Comparison of ENCODE assay signal across 13 cellular contexts in the genomic region with DNA sequence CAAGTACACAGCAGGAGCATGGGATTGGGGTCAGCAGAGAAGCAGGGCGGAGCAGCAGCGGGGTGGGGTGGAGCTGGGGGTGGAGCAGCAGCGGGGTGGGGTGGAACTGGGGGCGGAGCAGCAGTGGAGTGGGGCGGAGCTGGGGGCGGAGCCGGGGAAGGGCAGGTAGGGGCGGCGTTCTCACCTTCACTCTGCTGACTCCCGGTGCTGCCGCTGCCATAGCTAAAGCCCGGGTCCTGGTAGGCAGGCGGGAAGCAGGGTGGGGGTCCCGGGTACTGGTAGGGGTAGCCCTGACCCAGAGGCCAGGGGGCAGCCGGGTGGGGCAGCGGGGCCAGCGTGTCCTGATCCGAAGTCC. TPM values are rescaled to one million over a fixed set of nuclear protein-coding genes. Genes with fewer than 3 reads are reported as not detected.
DNase-seq lines count a peak whose midpoint lies in the region; ATAC-seq, FAIRE-seq and TF ChIP-seq lines count a peak whose summit lies in the region.
"Had no signal": no experiment of that assay in that cellular context is flagged by ENCODE, and none has a peak within 500 bp of the region (broad histone marks: within the 10 kb centered on the region; RNA-seq: fewer than 3 reads in every experiment).

No MANE protein-coding gene starts in this region.

- no peak overlapping the region for H2BK20ac ChIP-seq in IMR-90 (ENCODE audit: low read depth, low read length)

- H2BK5ac ChIP-seq in IMR-90 (ENCODE audit: low read depth, low read length, poor library complexity, severe bottlenecking) = no peak overlapping the region

- H3K27ac Mint-ChIP-seq in chondrocyte (ENCODE audit: unreplicated experiment) = no peak overlapping the region
- H3K27ac Mint-ChIP-seq: HFFc6 had no signal

- dilution Hi-C loops in IMR-90 (cut with HindIII; ENCODE audit: low sequenced_read_pairs, unreplicated experiment) = no loop called here

- H3K4me3 ChIP-seq in IMR-90 (ENCODE audit: insufficient read depth, low read depth, low read length) (no peak overlapping the region), small intestine (ENCODE audit: low read depth in 1 of 2, low read length in 2 of 2) (no peak overlapping the region)
- H3K4me3 ChIP-seq: left ventricle myocardium inferior had no signal

- TF ChIP-seq RAD21 in IMR-90 (IDR thresholded peaks at IDR 0.05; ENCODE audit: low read length) = no peak

- no peaks in the 10 kb centered on the region for H3K27me3 Mint-ChIP-seq in activated T-cell treated with anti-CD3 and anti-CD28 coated beads, Interleukin-2, amount 50 U/mL, for 4 hours (ENCODE audit: low read depth)
- no peaks in the 10 kb centered on the region for H3K27me3 Mint-ChIP-seq in chondrocyte (ENCODE audit: low read depth)

- DNase-seq in D341Med (ENCODE audit: low spot score) = peak; percentile 78
- no peak for DNase-seq in IMR-90
- DNase-seq in activated T-cell treated with anti-CD3 and anti-CD28 coated beads, Interleukin-2, amount 50 U/mL, for 4 hours = peak; percentile 30
- DNase-seq in small intestine = peak; percentile 64
- no peak for DNase-seq in OCI-M1 (lab: John Stamatoyannopoulos, UW)
- DNase-seq in chondrocyte (ENCODE audit: low spot score) = no peak
- DNase-seq: HFFc6, left ventricle myocardium inferior, NCI-H146, SHP77 had no signal

- H3K14ac ChIP-seq in IMR-90 (replicated peaks; ENCODE audit: low read depth, low read length) = no peak overlapping the region

- no peak for TF ChIP-seq CTCF in IMR-90 (conservative IDR thresholded peaks at IDR 0.05; ENCODE audit: low read depth, low read length)
- TF ChIP-seq CTCF in chondrocyte (IDR thresholded peaks at IDR 0.05) = no peak

- CTCF ChIA-PET in IMR-90 (lab: Yijun Ruan, JAX) = no interaction called here

- H3K4me1 ChIP-seq in IMR-90 (ENCODE audit: control insufficient read depth, insufficient read depth, low read length) (no peaks in the 10 kb centered on the region), small intestine (ENCODE audit: control insufficient read depth in 2 of 2, insufficient read depth in 1 of 2, low read depth in 1 of 2, low read length in 1 of 2) (no peaks in the 10 kb centered on the region)
- H3K4me1 ChIP-seq: left ventricle myocardium inferior, parathyroid adenoma had no signal

- WGBS in IMR-90 (ENCODE audit: extremely low coverage in 2 of 2, insufficient read length in 1 of 2), 2 experiments = 79% methylated on average over 5 of the region's 18 CpGs; no CpG with 5 or more reads in 1 of the 2 experiments
- 51 to 75% (median 60%) methylated on average over 13 to 18 of the region's 18 CpGs for WGBS in small intestine, 3 donors

- intact Hi-C loops in IMR-90 (cut with micrococcal nuclease) = no loop called here

- in situ Hi-C loops in IMR-90 (cut with MboI; ENCODE audit: low sequenced_read_pairs) = no loop called here

- H4K8ac ChIP-seq in IMR-90 (ENCODE audit: low read depth in 2 of 2, low read length in 2 of 2) = no peak overlapping the region

- no peak overlapping the region for H3K18ac ChIP-seq in IMR-90 (ENCODE audit: low read depth, low read length)

- H4K91ac ChIP-seq in IMR-90 (ENCODE audit: insufficient read depth, low read depth, low read length) = no peak overlapping the region

- POLR2A ChIA-PET in IMR-90 (lab: Charles Lee; ENCODE audit: unreplicated experiment) = no interaction called here

- no peak overlapping the region for H3K56ac ChIP-seq in IMR-90 (ENCODE audit: extremely low read depth, insufficient read depth, low read length)

- TF ChIP-seq POLR2A in IMR-90 (IDR thresholded peaks at IDR 0.05; ENCODE audit: low read depth, low read length) = no peak

- H3K23ac ChIP-seq in IMR-90 (ENCODE audit: low read depth, low read length) = no peak overlapping the region

- no peaks in the 10 kb centered on the region for H3K4me1 Mint-ChIP-seq in activated T-cell treated with anti-CD3 and anti-CD28 coated beads, Interleukin-2, amount 50 U/mL, for 4 hours (ENCODE audit: low read depth)
- no peaks in the 10 kb centered on the region for H3K4me1 Mint-ChIP-seq in chondrocyte (ENCODE audit: low read depth)

- no peak overlapping the region for H3K4me2 ChIP-seq in IMR-90 (ENCODE audit: low read depth, low read length)

- ATAC-seq in IMR-90 (ENCODE audit: low read depth) (0 out of 2 replicates have a peak, but pooled peaks have one; percentile 47), GM18868 (IDR thresholded peaks at IDR 0.05; ENCODE audit: unreplicated experiment) (no peak), GM21576 (IDR thresholded peaks at IDR 0.05; ENCODE audit: unreplicated experiment) (no peak)
- peak; percentile 73 to 74 for ATAC-seq in activated T-cell treated with anti-CD3 and anti-CD28 coated beads, Interleukin-2, amount 50 U/mL, for 4 hours

- no peak for FAIRE-seq in small intestine (lab: Jason Lieb, UNC)

- H3K9me3 Mint-ChIP-seq in activated T-cell treated with anti-CD3 and anti-CD28 coated beads, Interleukin-2, amount 50 U/mL, for 4 hours = no peaks in the 10 kb centered on the region
- H3K9me3 Mint-ChIP-seq in chondrocyte (ENCODE audit: low read depth) = no peaks in the 10 kb centered on the region
- H3K9me3 Mint-ChIP-seq: HFFc6 had no signal

- H3K36me3 ChIP-seq in IMR-90 (ENCODE audit: control insufficient read depth, insufficient read depth, low read length) (peaks cover 48% of the 10 kb centered on the region), small intestine (ENCODE audit: control insufficient read depth in 2 of 2, insufficient read depth in 2 of 2, low read length in 2 of 2) (peaks cover 2 to 15% of the 10 kb centered on the region in 2 donors)

- H2AFZ ChIP-seq in IMR-90 (replicated peaks; ENCODE audit: low read length, poor library complexity) = no peak overlapping the region
- H2AFZ ChIP-seq: parathyroid adenoma had no signal

- no TSS peak for BruUV-seq in IMR-90 (replicated peaks; lab: Mats Ljungman, UMichigan)

- H3K36me3 Mint-ChIP-seq in activated T-cell treated with anti-CD3 and anti-CD28 coated beads, Interleukin-2, amount 50 U/mL, for 4 hours (ENCODE audit: insufficient read depth) = peaks cover 4% of the 10 kb centered on the region
- H3K36me3 Mint-ChIP-seq in chondrocyte (ENCODE audit: low read depth) = peaks cover 3% of the 10 kb centered on the region

- peaks cover 18% of the 10 kb centered on the region for H4K20me1 ChIP-seq in IMR-90 (ENCODE audit: insufficient read depth, low read length)

- H2BK120ac ChIP-seq in IMR-90 (ENCODE audit: low read depth, low read length) = no peak overlapping the region

- no peak overlapping the region for H3K4ac ChIP-seq in IMR-90 (ENCODE audit: low read depth, low read length)

- H3K4me3 Mint-ChIP-seq in activated T-cell treated with anti-CD3 and anti-CD28 coated beads, Interleukin-2, amount 50 U/mL, for 4 hours = no peak overlapping the region
- H3K4me3 Mint-ChIP-seq in chondrocyte (ENCODE audit: unreplicated experiment) = no peak overlapping the region
- H3K4me3 Mint-ChIP-seq: HFFc6 had no signal

- H2BK15ac ChIP-seq in IMR-90 (ENCODE audit: low read depth, low read length) = no peak overlapping the region

- no peak overlapping the region for H2AK9ac ChIP-seq in IMR-90 (replicated peaks; ENCODE audit: low read depth, low read length, poor library complexity)

- H3K9me3 ChIP-seq in IMR-90 (ENCODE audit: control insufficient read depth, insufficient read depth, low read length) (no peaks in the 10 kb centered on the region), small intestine (ENCODE audit: control insufficient read depth, low read depth) (no peaks in the 10 kb centered on the region)
- H3K9me3 ChIP-seq: left ventricle myocardium inferior had no signal

- no peak overlapping the region for H3K9ac ChIP-seq in IMR-90 (ENCODE audit: low read depth, low read length)
- H3K9ac ChIP-seq: parathyroid adenoma had no signal

- H3K27me3 ChIP-seq in IMR-90 (ENCODE audit: control insufficient read depth, insufficient read depth, low read length) (no peaks in the 10 kb centered on the region), small intestine (ENCODE audit: control insufficient read depth in 2 of 2, insufficient read depth in 2 of 2, low read length in 2 of 2) (no peaks in the 10 kb centered on the region)

- no peak overlapping the region for H4K5ac ChIP-seq in IMR-90 (ENCODE audit: low read depth, low read length)

- no peak overlapping the region for H2AK5ac ChIP-seq in IMR-90 (ENCODE audit: low read depth, low read length)

- H3K9me1 ChIP-seq in IMR-90 (ENCODE audit: insufficient read depth, low read length) = peaks cover 9% of the 10 kb centered on the region

- peaks cover 12 to 19% of the 10 kb centered on the region in 2 experiments for H3K79me1 ChIP-seq in IMR-90 (ENCODE audit: low read depth in 1 of 2, low read length in 2 of 2)

- H3K27ac ChIP-seq in IMR-90 (ENCODE audit: insufficient read depth, low read length) = no peak overlapping the region
- H3K27ac ChIP-seq in small intestine (ENCODE audit: low read depth in 1 of 2, low read length in 1 of 2) = no peak overlapping the region
- H3K27ac ChIP-seq: left ventricle myocardium inferior, parathyroid adenoma had no signal

RNA-seq across cellular contexts. Expression of gene TAS1R3, which starts 6.7 kb away (rescaled TPM):
- total RNA-seq in IMR-90 (2012; rRNA removed) (under 0.01 TPM in 1 of 2 replicates, not detected in the other), chondrocyte (0.28 to 0.68 TPM (median 0.37 TPM) in 3 replicates)
- polyA plus RNA-seq in IMR-90 (2012; rRNA removed) (0.05 and 0.06 TPM in 2 replicates), small intestine (under 1 TPM; 0.33 to 0.81 (median 0.45) TPM)
- 0.04 TPM in 1 of 2 replicates, not detected in the other for polyA plus RNA-seq in IMR-90 (2012; cell fraction: cytosol; rRNA removed)
- 0.56 and 1.9 TPM in 2 replicates for polyA plus RNA-seq in IMR-90 (2012; cell fraction: nucleus; rRNA removed; ENCODE audit: low replicate concordance)
- total RNA-seq in activated T-cell treated with anti-CD3 and anti-CD28 coated beads, Interleukin-2, amount 50 U/mL, for 4 hours = under 1 TPM; 0.15 to 0.29 (median 0.19) TPM

RNA-seq across cellular contexts. Expression of gene DVL1, which starts 11.4 kb away (rescaled TPM):
- total RNA-seq in IMR-90 (2012; rRNA removed) (27.2 and 27.5 TPM in 2 replicates), chondrocyte (59.6 to 66.5 TPM (median 59.9 TPM) in 3 replicates)
- polyA plus RNA-seq in IMR-90 (2012; rRNA removed) (35.9 and 47.6 TPM in 2 replicates), small intestine (10 to 100 TPM; 52.6 to 88.8 (median 70.0) TPM)
- polyA plus RNA-seq in IMR-90 (2012; cell fraction: cytosol; rRNA removed) = 17.5 and 35.8 TPM in 2 replicates
- polyA plus RNA-seq in IMR-90 (2012; cell fraction: nucleus; rRNA removed; ENCODE audit: low replicate concordance) = 176 and 462 TPM in 2 replicates
- total RNA-seq in activated T-cell treated with anti-CD3 and anti-CD28 coated beads, Interleukin-2, amount 50 U/mL, for 4 hours = 10 to 100 TPM; 70.7 to 74.6 (median 72.1) TPM

RNA-seq across cellular contexts. Expression of gene CPTP, which starts 13.2 kb away (rescaled TPM):
- total RNA-seq in IMR-90 (2012; rRNA removed) (2.7 and 3.1 TPM in 2 replicates), chondrocyte (19.4 to 23.3 TPM (median 23.1 TPM) in 3 replicates)
- polyA plus RNA-seq in IMR-90 (2012; rRNA removed) (12.1 and 15.4 TPM in 2 replicates), small intestine (10 to 100 TPM; 26.1 to 71.3 (median 64.0) TPM)
- 7.4 and 21.9 TPM in 2 replicates for polyA plus RNA-seq in IMR-90 (2012; cell fraction: cytosol; rRNA removed)
- 5.6 and 16.7 TPM in 2 replicates for polyA plus RNA-seq in IMR-90 (2012; cell fraction: nucleus; rRNA removed; ENCODE audit: low replicate concordance)
- 10 to 100 TPM; 16.0 to 18.4 (median 18.1) TPM for total RNA-seq in activated T-cell treated with anti-CD3 and anti-CD28 coated beads, Interleukin-2, amount 50 U/mL, for 4 hours

RNA-seq across cellular contexts. Expression of gene INTS11, which starts 13.3 kb away (rescaled TPM):
- total RNA-seq in IMR-90 (2012; rRNA removed) (52.5 and 56.1 TPM in 2 replicates), chondrocyte (67.3 to 87.0 TPM (median 73.8 TPM) in 3 replicates)
- polyA plus RNA-seq in IMR-90 (2012; rRNA removed) (123 and 134 TPM in 2 replicates), small intestine (100 to 1,000 TPM in 2 of 3 donors, 10 to 100 TPM in 1; 94.9 to 331 (median 245) TPM)
- 64.0 and 101 TPM in 2 replicates for polyA plus RNA-seq in IMR-90 (2012; cell fraction: cytosol; rRNA removed)
- 495 and 1,105 TPM in 2 replicates for polyA plus RNA-seq in IMR-90 (2012; cell fraction: nucleus; rRNA removed; ENCODE audit: low replicate concordance)
- total RNA-seq in activated T-cell treated with anti-CD3 and anti-CD28 coated beads, Interleukin-2, amount 50 U/mL, for 4 hours = 100 to 1,000 TPM; 164 to 181 (median 172) TPM

RNA-seq across cellular contexts. Expression of gene MXRA8, which starts 20.6 kb away (rescaled TPM):
- total RNA-seq in IMR-90 (2012; rRNA removed) = 92.5 and 97.8 TPM in 2 replicates
- polyA plus RNA-seq in IMR-90 (2012; rRNA removed) = 469 and 502 TPM in 2 replicates
- 392 and 634 TPM in 2 replicates for polyA plus RNA-seq in IMR-90 (2012; cell fraction: cytosol; rRNA removed)
- 1,013 and 2,455 TPM in 2 replicates for polyA plus RNA-seq in IMR-90 (2012; cell fraction: nucleus; rRNA removed; ENCODE audit: low replicate concordance)
- total RNA-seq in activated T-cell treated with anti-CD3 and anti-CD28 coated beads, Interleukin-2, amount 50 U/mL, for 4 hours = under 1 TPM; 0.41 to 0.53 (median 0.47) TPM
- 10 to 100 TPM in 1 of 3 donors, 1 to 10 TPM in 2; 2.7 to 21.6 (median 7.8) TPM for polyA plus RNA-seq in small intestine
- total RNA-seq in chondrocyte = 154 to 238 TPM (median 158 TPM) in 3 replicates

Comparison
In these comparisons a context has a peak if more than half of its experiments do, and no peak if none do; other contexts are left out.
1. DNase-seq: peak in D341Med (single experiment), activated T-cell treated with anti-CD3 and anti-CD28 coated beads, Interleukin-2, amount 50 U/mL, for 4 hours (single experiment) and small intestine (single experiment); none in IMR-90 (single experiment), OCI-M1 (single experiment) and chondrocyte (single experiment).
2. ATAC-seq: peak in IMR-90 (single experiment) and activated T-cell treated with anti-CD3 and anti-CD28 coated beads, Interleukin-2, amount 50 U/mL, for 4 hours (2 of 2); none in GM18868 (single experiment) and GM21576 (single experiment).